1 cellular context compared by ENCODE assay signal in the genomic region with DNA sequence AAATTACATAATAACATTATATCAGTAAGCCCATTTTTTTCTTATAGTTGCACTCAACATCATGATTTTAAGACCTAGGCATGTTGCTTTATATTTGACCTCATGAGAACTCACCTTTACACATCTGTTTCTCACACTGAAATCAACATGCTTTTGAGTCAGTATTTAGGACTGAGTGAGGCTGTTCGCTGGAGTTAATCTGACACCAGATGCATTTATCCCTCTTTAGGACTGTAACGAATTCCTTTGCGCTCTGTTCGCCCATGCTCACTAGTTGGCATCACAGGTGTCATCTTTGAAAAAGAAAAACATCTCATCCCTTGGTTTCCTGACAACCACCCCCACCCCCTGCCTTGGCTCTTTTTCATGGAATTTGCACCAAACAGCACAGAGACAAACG. TPM values are rescaled to one million over a fixed set of nuclear protein-coding genes. Genes with fewer than 3 reads are reported as not detected.
"Had no signal": no experiment of that assay in that cellular context is flagged by ENCODE, and none has a peak within 500 bp of the region (broad histone marks: within the 10 kb centered on the region; RNA-seq: fewer than 3 reads in every experiment).

No MANE protein-coding gene starts in this region.

RNA-seq across cellular contexts. Expression of a gene that starts 24.3 kb away (rescaled TPM):
- polyA plus RNA-seq: IgD-negative memory B cell had no signal
